ENCODE assay signal across 20 cellular contexts in genomic region chr6:34692280-34692679, GRCh38.
"Had no signal": no experiment of that assay in that cellular context is flagged by ENCODE, and none has a peak within 500 bp of the region (broad histone marks: within the 10 kb centered on the region; RNA-seq: fewer than 3 reads in every experiment).

No MANE protein-coding gene starts in this region.

- H3K27ac Mint-ChIP-seq: activated CD4-positive, alpha-beta T cell treated with anti-CD3 and anti-CD28 coated beads, Interleukin-2, amount 10 ng/mL, durations not matched to agents 7 days and 5 days; activated CD8-positive, alpha-beta T cell treated with anti-CD3 and anti-CD28 coated beads, Interleukin-2, amount 10 ng/mL, durations not matched to agents 7 days and 5 days; activated naive CD4-positive, alpha-beta T cell treated with anti-CD3 and anti-CD28 coated beads, Interleukin-2, amount 10 ng/mL, durations not matched to agents 7 days and 5 days; activated naive CD8-positive, alpha-beta T cell treated with anti-CD3 and anti-CD28 coated beads, Interleukin-2, amount 50 U/mL, for 24 hours; nephron progenitor cell had no signal

- H3K27me3 ChIP-seq: colonic mucosa, gastroesophageal sphincter, heart left ventricle, tibial nerve, uterus had no signal

- H3K27ac ChIP-seq: colonic mucosa, gastroesophageal sphincter, heart left ventricle, tibial nerve, uterus had no signal

- H3K9me3 ChIP-seq: colonic mucosa, gastroesophageal sphincter, heart left ventricle, tibial nerve, uterus had no signal

- H3K4me1 ChIP-seq: uterus had no signal

- H3K36me3 ChIP-seq: colonic mucosa, gastroesophageal sphincter, uterus had no signal

- H3K27me3 Mint-ChIP-seq: activated CD4-positive, alpha-beta T cell treated with anti-CD3 and anti-CD28 coated beads, Interleukin-2, amount 10 ng/mL, durations not matched to agents 7 days and 5 days; activated naive CD4-positive, alpha-beta T cell treated with anti-CD3 and anti-CD28 coated beads, Interleukin-2, amount 10 ng/mL, durations not matched to agents 7 days and 5 days; activated naive CD8-positive, alpha-beta T cell treated with anti-CD3 and anti-CD28 coated beads, Interleukin-2, amount 50 U/mL, for 24 hours; central memory CD8-positive, alpha-beta T cell had no signal

- H3K4me3 Mint-ChIP-seq: activated CD4-positive, alpha-beta T cell treated with anti-CD3 and anti-CD28 coated beads, Interleukin-2, amount 10 ng/mL, durations not matched to agents 7 days and 5 days; activated CD8-positive, alpha-beta T cell treated with anti-CD3 and anti-CD28 coated beads, Interleukin-2, amount 10 ng/mL, durations not matched to agents 7 days and 5 days; activated naive CD4-positive, alpha-beta T cell treated with anti-CD3 and anti-CD28 coated beads, Interleukin-2, amount 10 ng/mL, durations not matched to agents 7 days and 5 days; activated naive CD8-positive, alpha-beta T cell treated with anti-CD3 and anti-CD28 coated beads, Interleukin-2, amount 50 U/mL, for 24 hours; activated T-cell treated with anti-CD3 and anti-CD28 coated beads, Interleukin-2, amount 50 U/mL, for 4 hours; central memory CD8-positive, alpha-beta T cell; nephron progenitor cell had no signal

- ATAC-seq: activated CD8-positive, alpha-beta T cell treated with anti-CD3 and anti-CD28 coated beads, Interleukin-2, amount 10 ng/mL, durations not matched to agents 7 days and 5 days; activated naive CD8-positive, alpha-beta T cell treated with anti-CD3 and anti-CD28 coated beads, Interleukin-2, amount 50 U/mL, for 24 hours; activated T-cell treated with anti-CD3 and anti-CD28 coated beads, Interleukin-2, amount 50 U/mL, for 4 hours; gastroesophageal sphincter; heart left ventricle; left ventricle myocardium superior; right cardiac atrium had no signal

- H3K4me3 ChIP-seq: colonic mucosa, gastroesophageal sphincter, heart left ventricle, tibial nerve, uterus had no signal

- DNase-seq: activated CD4-positive, alpha-beta T cell treated with anti-CD3 and anti-CD28 coated beads, Interleukin-2, amount 10 ng/mL, durations not matched to agents 7 days and 5 days; activated CD8-positive, alpha-beta T cell treated with anti-CD3 and anti-CD28 coated beads, Interleukin-2, amount 10 ng/mL, durations not matched to agents 7 days and 5 days; activated naive CD4-positive, alpha-beta T cell treated with anti-CD3 and anti-CD28 coated beads, Interleukin-2, amount 10 ng/mL, durations not matched to agents 7 days and 5 days; activated naive CD8-positive, alpha-beta T cell treated with anti-CD3 and anti-CD28 coated beads, Interleukin-2, amount 50 U/mL, for 24 hours; activated T-cell treated with anti-CD3 and anti-CD28 coated beads, Interleukin-2, amount 50 U/mL, for 4 hours; anterior cingulate cortex; colonic mucosa; heart left ventricle; left ventricle myocardium superior; nephron progenitor cell; nucleus accumbens; right cardiac atrium; stimulated activated CD4-positive, alpha-beta T cell treated with anti-CD3 and anti-CD28 coated beads, Interleukin-2, amount 100 ng/mL, for 24 hours; stimulated activated naive CD4-positive, alpha-beta T cell treated with Interleukin-2 at 50 U/mL for 16 hours; substantia nigra; T1000; uterus had no signal

- H3K9me3 Mint-ChIP-seq: activated CD4-positive, alpha-beta T cell treated with anti-CD3 and anti-CD28 coated beads, Interleukin-2, amount 10 ng/mL, durations not matched to agents 7 days and 5 days; activated naive CD4-positive, alpha-beta T cell treated with anti-CD3 and anti-CD28 coated beads, Interleukin-2, amount 10 ng/mL, durations not matched to agents 7 days and 5 days; activated naive CD8-positive, alpha-beta T cell treated with anti-CD3 and anti-CD28 coated beads, Interleukin-2, amount 50 U/mL, for 24 hours; activated T-cell treated with anti-CD3 and anti-CD28 coated beads, Interleukin-2, amount 50 U/mL, for 4 hours; central memory CD8-positive, alpha-beta T cell had no signal
